1 cellular context compared by ENCODE assay signal in the genomic region with DNA sequence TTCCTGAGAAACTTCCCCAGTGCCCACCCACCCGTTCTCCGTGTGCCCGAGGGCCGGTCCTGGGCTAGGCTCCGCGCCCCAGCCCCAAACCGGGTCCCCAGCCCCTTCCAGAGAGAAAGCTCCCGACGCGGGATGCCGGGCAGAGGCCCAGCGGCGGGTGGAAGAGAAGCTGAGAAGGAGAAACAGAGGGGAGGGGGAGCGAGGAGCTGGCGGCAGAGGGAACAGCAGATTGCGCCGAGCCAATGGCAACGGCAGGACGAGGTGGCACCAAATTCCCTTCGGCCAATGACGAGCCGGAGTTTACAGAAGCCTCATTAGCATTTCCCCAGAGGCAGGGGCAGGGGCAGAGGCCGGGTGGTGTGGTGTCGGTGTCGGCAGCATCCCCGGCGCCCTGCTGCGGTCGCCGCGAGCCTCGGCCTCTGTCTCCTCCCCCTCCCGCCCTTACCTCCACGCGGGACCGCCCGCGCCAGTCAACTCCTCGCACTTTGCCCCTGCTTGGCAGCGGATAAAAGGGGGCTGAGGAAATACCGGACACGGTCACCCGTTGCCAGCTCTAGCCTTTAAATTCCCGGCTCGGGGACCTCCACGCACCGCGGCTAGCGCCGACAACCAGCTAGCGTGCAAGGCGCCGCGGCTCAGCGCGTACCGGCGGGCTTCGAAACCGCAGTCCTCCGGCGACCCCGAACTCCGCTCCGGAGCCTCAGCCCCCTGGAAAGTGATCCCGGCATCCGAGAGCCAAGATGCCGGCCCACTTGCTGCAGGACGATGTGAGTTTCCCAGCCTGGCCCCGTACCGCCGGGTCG.
TF ChIP-seq lines count a peak whose summit lies in the region.

Gene SCD, plus strand, starts transcription at position 469 of the 803 bp plus-strand sequence. Its CDS starts 272 bp downstream, at position 741.

TF ChIP-seq in HEK293, 187 proteins besides CTCF, POLR2A, EP300 and RAD21 (continued from another document and continues in another):
- TF ChIP-seq, protein P1, sequence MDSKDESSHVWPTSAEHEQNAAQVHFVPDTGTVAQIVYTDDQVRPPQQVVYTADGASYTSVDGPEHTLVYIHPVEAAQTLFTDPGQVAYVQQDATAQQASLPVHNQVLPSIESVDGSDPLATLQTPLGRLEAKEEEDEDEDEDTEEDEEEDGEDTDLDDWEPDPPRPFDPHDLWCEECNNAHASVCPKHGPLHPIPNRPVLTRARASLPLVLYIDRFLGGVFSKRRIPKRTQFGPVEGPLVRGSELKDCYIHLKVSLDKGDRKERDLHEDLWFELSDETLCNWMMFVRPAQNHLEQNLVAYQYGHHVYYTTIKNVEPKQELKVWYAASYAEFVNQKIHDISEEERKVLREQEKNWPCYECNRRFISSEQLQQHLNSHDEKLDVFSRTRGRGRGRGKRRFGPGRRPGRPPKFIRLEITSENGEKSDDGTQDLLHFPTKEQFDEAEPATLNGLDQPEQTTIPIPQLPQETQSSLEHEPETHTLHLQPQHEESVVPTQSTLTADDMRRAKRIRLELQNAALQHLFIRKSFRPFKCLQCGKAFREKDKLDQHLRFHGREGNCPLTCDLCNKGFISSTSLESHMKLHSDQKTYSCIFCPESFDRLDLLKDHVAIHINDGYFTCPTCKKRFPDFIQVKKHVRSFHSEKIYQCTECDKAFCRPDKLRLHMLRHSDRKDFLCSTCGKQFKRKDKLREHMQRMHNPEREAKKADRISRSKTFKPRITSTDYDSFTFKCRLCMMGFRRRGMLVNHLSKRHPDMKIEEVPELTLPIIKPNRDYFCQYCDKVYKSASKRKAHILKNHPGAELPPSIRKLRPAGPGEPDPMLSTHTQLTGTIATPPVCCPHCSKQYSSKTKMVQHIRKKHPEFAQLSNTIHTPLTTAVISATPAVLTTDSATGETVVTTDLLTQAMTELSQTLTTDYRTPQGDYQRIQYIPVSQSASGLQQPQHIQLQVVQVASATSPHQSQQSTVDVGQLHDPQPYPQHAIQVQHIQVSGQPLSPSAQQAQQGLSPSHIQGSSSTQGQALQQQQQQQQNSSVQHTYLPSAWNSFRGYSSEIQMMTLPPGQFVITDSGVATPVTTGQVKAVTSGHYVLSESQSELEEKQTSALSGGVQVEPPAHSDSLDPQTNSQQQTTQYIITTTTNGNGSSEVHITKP (tag by site-specific recombination; IDR thresholded peaks at IDR 0.05) = no peak
- TF ChIP-seq, protein P2, sequence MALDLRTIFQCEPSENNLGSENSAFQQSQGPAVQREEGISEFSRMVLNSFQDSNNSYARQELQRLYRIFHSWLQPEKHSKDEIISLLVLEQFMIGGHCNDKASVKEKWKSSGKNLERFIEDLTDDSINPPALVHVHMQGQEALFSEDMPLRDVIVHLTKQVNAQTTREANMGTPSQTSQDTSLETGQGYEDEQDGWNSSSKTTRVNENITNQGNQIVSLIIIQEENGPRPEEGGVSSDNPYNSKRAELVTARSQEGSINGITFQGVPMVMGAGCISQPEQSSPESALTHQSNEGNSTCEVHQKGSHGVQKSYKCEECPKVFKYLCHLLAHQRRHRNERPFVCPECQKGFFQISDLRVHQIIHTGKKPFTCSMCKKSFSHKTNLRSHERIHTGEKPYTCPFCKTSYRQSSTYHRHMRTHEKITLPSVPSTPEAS (tag by site-specific recombination; IDR thresholded peaks at IDR 0.05) = peak; percentile 55; the same call in 1 of the 2 replicates
- TF ChIP-seq ZNF140 (tag by site-specific recombination; IDR thresholded peaks at IDR 0.05) (no peak), ZNF211 (tag by site-specific recombination; IDR thresholded peaks at IDR 0.05; ENCODE audit: low read depth) (no peak), ZNF174 (tag by site-specific recombination; IDR thresholded peaks at IDR 0.05) (no peak), ZNF169 (tag by site-specific recombination; IDR thresholded peaks at IDR 0.05) (no peak), MEIS1 (CRISPR knock-in tag; IDR thresholded peaks at IDR 0.05; ENCODE audit: borderline replicate concordance) (no peak), ZNF157 (tag by site-specific recombination; IDR thresholded peaks at IDR 0.05) (no peak), ZNF311 (tag by site-specific recombination; IDR thresholded peaks at IDR 0.05; ENCODE audit: borderline replicate concordance) (no peak), ZBTB6 (tag by site-specific recombination; IDR thresholded peaks at IDR 0.05) (no peak), ZNF449 (tag by site-specific recombination; IDR thresholded peaks at IDR 0.05) (peak; percentile 26; the same call in 1 of the 2 replicates), YY1 (tag by site-specific recombination; IDR thresholded peaks at IDR 0.05) (no peak), ZNF138 (tag by site-specific recombination; IDR thresholded peaks at IDR 0.05; ENCODE audit: borderline replicate concordance) (no peak), ZNF423 (tag by site-specific recombination; IDR thresholded peaks at IDR 0.05) (peak; percentile 96), ZNF529 (tag by site-specific recombination; IDR thresholded peaks at IDR 0.05; ENCODE audit: insufficient replicate concordance) (no peak), ZNF19 (tag by site-specific recombination; IDR thresholded peaks at IDR 0.05; ENCODE audit: low read depth) (no peak), ZNF549 (tag by site-specific recombination; IDR thresholded peaks at IDR 0.05) (no peak), KLF10 (tag by site-specific recombination; IDR thresholded peaks at IDR 0.05) (no peak), KLF1 (tag by site-specific recombination; IDR thresholded peaks at IDR 0.05) (peak; percentile 49), ZBTB10 (tag by site-specific recombination; IDR thresholded peaks at IDR 0.05) (no peak), KLF9 (tag by site-specific recombination; IDR thresholded peaks at IDR 0.05; ENCODE audit: low read depth) (peak; percentile 31; the same call in 1 of the 2 replicates), ZNF791 (tag by site-specific recombination; IDR thresholded peaks at IDR 0.05) (no peak), ZNF202 (tag by site-specific recombination; IDR thresholded peaks at IDR 0.05; ENCODE audit: borderline replicate concordance) (no peak), ZNF292 (tag by site-specific recombination; IDR thresholded peaks at IDR 0.05; ENCODE audit: borderline replicate concordance, low read depth) (no peak), ZNF785 (tag by site-specific recombination; IDR thresholded peaks at IDR 0.05) (no peak), ZBTB8A (tag by site-specific recombination; IDR thresholded peaks at IDR 0.05) (peak; percentile 72), PRDM1 (tag by site-specific recombination; IDR thresholded peaks at IDR 0.05) (no peak), ZXDB (tag by site-specific recombination; IDR thresholded peaks at IDR 0.05) (peak; percentile 99), ZNF518A (tag by site-specific recombination; conservative IDR thresholded peaks at IDR 0.05; ENCODE audit: low read depth) (no peak), HOXC10 (CRISPR knock-in tag; IDR thresholded peaks at IDR 0.05) (no peak), ZNF776 (tag by site-specific recombination; IDR thresholded peaks at IDR 0.05; ENCODE audit: borderline replicate concordance) (no peak), ZNF707 (tag by site-specific recombination; IDR thresholded peaks at IDR 0.05) (no peak)
- TF ChIP-seq, protein P3, sequence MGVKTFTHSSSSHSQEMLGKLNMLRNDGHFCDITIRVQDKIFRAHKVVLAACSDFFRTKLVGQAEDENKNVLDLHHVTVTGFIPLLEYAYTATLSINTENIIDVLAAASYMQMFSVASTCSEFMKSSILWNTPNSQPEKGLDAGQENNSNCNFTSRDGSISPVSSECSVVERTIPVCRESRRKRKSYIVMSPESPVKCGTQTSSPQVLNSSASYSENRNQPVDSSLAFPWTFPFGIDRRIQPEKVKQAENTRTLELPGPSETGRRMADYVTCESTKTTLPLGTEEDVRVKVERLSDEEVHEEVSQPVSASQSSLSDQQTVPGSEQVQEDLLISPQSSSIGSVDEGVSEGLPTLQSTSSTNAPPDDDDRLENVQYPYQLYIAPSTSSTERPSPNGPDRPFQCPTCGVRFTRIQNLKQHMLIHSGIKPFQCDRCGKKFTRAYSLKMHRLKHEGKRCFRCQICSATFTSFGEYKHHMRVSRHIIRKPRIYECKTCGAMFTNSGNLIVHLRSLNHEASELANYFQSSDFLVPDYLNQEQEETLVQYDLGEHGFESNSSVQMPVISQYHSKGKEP (tag by site-specific recombination; IDR thresholded peaks at IDR 0.05) = no peak
- TF ChIP-seq, protein P4, sequence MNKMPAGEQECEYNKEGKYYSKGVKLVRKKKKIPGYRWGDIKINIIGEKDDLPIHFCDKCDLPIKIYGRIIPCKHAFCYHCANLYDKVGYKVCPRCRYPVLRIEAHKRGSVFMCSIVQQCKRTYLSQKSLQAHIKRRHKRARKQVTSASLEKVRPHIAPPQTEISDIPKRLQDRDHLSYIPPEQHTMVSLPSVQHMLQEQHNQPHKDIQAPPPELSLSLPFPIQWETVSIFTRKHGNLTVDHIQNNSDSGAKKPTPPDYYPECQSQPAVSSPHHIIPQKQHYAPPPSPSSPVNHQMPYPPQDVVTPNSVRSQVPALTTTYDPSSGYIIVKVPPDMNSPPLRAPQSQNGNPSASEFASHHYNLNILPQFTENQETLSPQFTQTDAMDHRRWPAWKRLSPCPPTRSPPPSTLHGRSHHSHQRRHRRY (tag by site-specific recombination; IDR thresholded peaks at IDR 0.05) = no peak
- TF ChIP-seq, protein P5, sequence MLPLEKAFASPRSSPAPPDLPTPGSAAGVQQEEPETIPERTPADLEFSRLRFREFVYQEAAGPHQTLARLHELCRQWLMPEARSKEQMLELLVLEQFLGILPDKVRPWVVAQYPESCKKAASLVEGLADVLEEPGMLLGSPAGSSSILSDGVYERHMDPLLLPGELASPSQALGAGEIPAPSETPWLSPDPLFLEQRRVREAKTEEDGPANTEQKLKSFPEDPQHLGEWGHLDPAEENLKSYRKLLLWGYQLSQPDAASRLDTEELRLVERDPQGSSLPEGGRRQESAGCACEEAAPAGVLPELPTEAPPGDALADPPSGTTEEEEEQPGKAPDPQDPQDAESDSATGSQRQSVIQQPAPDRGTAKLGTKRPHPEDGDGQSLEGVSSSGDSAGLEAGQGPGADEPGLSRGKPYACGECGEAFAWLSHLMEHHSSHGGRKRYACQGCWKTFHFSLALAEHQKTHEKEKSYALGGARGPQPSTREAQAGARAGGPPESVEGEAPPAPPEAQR (tag by site-specific recombination; IDR thresholded peaks at IDR 0.05) = no peak
